In genomic region chr6:16691328-16691727, GRCh38 we compare ENCODE assay signal across 1 cellular context.
TF ChIP-seq lines count a peak whose summit lies in the region.

No MANE protein-coding gene starts in this region.

TF ChIP-seq in A549, 52 proteins besides CTCF, POLR2A, EP300 and RAD21 (continued from another document):
- no peak for TF ChIP-seq PBX3 (IDR thresholded peaks at IDR 0.05)
